ENCODE assay signal across 7 cellular contexts in the genomic region with DNA sequence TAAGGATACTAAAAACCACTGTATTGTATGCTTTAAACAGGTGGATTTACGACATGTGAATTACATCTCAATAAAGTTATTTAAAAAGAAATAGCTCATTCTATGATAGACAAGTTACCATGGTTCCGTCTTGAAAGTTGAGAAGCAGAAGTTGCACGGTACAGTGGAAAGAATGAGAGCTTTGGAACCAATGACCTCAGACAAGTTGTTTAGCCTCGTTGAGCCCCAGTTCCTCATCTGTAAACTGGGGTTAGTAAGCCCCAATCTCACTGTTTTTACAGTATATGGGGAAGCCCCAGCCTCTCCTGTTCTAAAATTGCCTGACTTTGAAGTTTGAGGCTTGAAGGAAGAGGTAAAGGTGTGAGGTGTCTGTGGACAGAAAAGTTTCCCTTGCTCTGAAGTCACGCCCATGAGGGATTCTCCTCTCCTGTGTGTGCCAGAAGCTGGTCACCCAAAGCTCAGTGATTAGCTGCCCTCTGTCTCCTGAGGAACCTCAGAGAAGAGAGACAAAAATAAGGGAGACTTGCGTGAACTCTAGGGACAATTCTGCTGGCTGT. TPM values are rescaled to one million over a fixed set of nuclear protein-coding genes. Genes with fewer than 3 reads are reported as not detected.
DNase-seq lines count a peak whose midpoint lies in the region; ATAC-seq, FAIRE-seq and TF ChIP-seq lines count a peak whose summit lies in the region.

No MANE protein-coding gene starts in this region.

- H3K4me3 Mint-ChIP-seq in T-helper 1 cell treated with Interleukin-12 subunit alpha and Interleukin-12 subunit beta and Interleukin-4 antibody, amounts not matched to agents 30 μg/mL and 1 μg/mL, for 36 hours, result peak overlapping the region; percentile 58
- H3K4me3 Mint-ChIP-seq in memory B cell, result peak overlapping the region; percentile 70
- no peak overlapping the region for H3K4me3 Mint-ChIP-seq in progenitor cell of endocrine pancreas (ENCODE audit: low read depth)

- ATAC-seq in HG02981 (IDR thresholded peaks at IDR 0.05; ENCODE audit: unreplicated experiment), result peak; percentile 73
- peak; percentile 92 for ATAC-seq in memory B cell (ENCODE audit: low read depth)

- peak; percentile 98 for FAIRE-seq in GM19239 (lab: Jason Lieb, UNC)

- peaks cover 22% of the 10 kb centered on the region for H3K36me3 Mint-ChIP-seq in T-helper 1 cell treated with Interleukin-12 subunit alpha and Interleukin-12 subunit beta and Interleukin-4 antibody, amounts not matched to agents 30 μg/mL and 1 μg/mL, for 36 hours (ENCODE audit: low read depth)
- H3K36me3 Mint-ChIP-seq in memory B cell (no peaks in the 10 kb centered on the region), progenitor cell of endocrine pancreas (ENCODE audit: insufficient read depth) (no peaks in the 10 kb centered on the region)

- no peak for TF ChIP-seq CTCF in progenitor cell of endocrine pancreas (IDR thresholded peaks at IDR 0.05; ENCODE audit: unreplicated experiment)

- DNase-seq in GM19239 (ENCODE audit: insufficient read length, low spot score), result no peak
- DNase-seq in memory B cell (ENCODE audit: low spot score in 2 of 2), result peak; percentile 40 to 81
- DNase-seq in cerebellar nuclear complex (lab: John Stamatoyannopoulos, UW), result no peak
- no peak for DNase-seq in progenitor cell of endocrine pancreas (ENCODE audit: low spot score, unreplicated experiment)
- no peak for DNase-seq in A172 (ENCODE audit: low spot score)

- peaks cover 27% of the 10 kb centered on the region for H3K27me3 Mint-ChIP-seq in T-helper 1 cell treated with Interleukin-12 subunit alpha and Interleukin-12 subunit beta and Interleukin-4 antibody, amounts not matched to agents 30 μg/mL and 1 μg/mL, for 36 hours (ENCODE audit: low read depth)
- H3K27me3 Mint-ChIP-seq in memory B cell (no peaks in the 10 kb centered on the region), progenitor cell of endocrine pancreas (no peaks in the 10 kb centered on the region)

- H3K4me1 Mint-ChIP-seq in T-helper 1 cell treated with Interleukin-12 subunit alpha and Interleukin-12 subunit beta and Interleukin-4 antibody, amounts not matched to agents 30 μg/mL and 1 μg/mL, for 36 hours (ENCODE audit: low read depth), result peaks cover 32% of the 10 kb centered on the region
- H3K4me1 Mint-ChIP-seq in memory B cell (peaks cover 55% of the 10 kb centered on the region), progenitor cell of endocrine pancreas (ENCODE audit: low read depth) (peaks cover 9% of the 10 kb centered on the region)

- peak overlapping the region; percentile 81 for H3K27ac Mint-ChIP-seq in T-helper 1 cell treated with Interleukin-12 subunit alpha and Interleukin-12 subunit beta and Interleukin-4 antibody, amounts not matched to agents 30 μg/mL and 1 μg/mL, for 36 hours
- H3K27ac Mint-ChIP-seq in memory B cell (peak overlapping the region; percentile 99), progenitor cell of endocrine pancreas (no peak overlapping the region)

- H3K9me3 Mint-ChIP-seq in T-helper 1 cell treated with Interleukin-12 subunit alpha and Interleukin-12 subunit beta and Interleukin-4 antibody, amounts not matched to agents 30 μg/mL and 1 μg/mL, for 36 hours, result no peaks in the 10 kb centered on the region
- H3K9me3 Mint-ChIP-seq in memory B cell, result no peaks in the 10 kb centered on the region
- H3K9me3 Mint-ChIP-seq in progenitor cell of endocrine pancreas (ENCODE audit: low read depth), result no peaks in the 10 kb centered on the region

RNA-seq across cellular contexts. Expression of a gene that starts 10.0 kb away (rescaled TPM):
- 3.9 and 4.9 TPM in 2 replicates for total RNA-seq in progenitor cell of endocrine pancreas
- 0.24 and 0.31 TPM in 2 replicates for total RNA-seq in A172 (2014; rRNA removed; shearing (Covaris generic))

RNA-seq across cellular contexts. Expression of a gene that starts 32.9 kb away (rescaled TPM):
- total RNA-seq in progenitor cell of endocrine pancreas, result 13.5 and 14.2 TPM in 2 replicates
- 10.2 and 19.6 TPM in 2 replicates for total RNA-seq in A172 (2014; rRNA removed; shearing (Covaris generic))

RNA-seq across cellular contexts. Expression of a gene that starts 36.3 kb away (rescaled TPM):
- total RNA-seq in progenitor cell of endocrine pancreas, result 53.4 and 63.7 TPM in 2 replicates
- total RNA-seq in A172 (2014; rRNA removed; shearing (Covaris generic)), result 175 and 202 TPM in 2 replicates

Comparison
In these comparisons a context has a peak if more than half of its experiments do, and no peak if none do; other contexts are left out.
1. DNase-seq: peak in memory B cell (2 of 2); none in GM19239 (single experiment), cerebellar nuclear complex (0 of 2), progenitor cell of endocrine pancreas (single experiment) and A172 (single experiment).